8 cellular contexts compared by ENCODE assay signal in the genomic region with DNA sequence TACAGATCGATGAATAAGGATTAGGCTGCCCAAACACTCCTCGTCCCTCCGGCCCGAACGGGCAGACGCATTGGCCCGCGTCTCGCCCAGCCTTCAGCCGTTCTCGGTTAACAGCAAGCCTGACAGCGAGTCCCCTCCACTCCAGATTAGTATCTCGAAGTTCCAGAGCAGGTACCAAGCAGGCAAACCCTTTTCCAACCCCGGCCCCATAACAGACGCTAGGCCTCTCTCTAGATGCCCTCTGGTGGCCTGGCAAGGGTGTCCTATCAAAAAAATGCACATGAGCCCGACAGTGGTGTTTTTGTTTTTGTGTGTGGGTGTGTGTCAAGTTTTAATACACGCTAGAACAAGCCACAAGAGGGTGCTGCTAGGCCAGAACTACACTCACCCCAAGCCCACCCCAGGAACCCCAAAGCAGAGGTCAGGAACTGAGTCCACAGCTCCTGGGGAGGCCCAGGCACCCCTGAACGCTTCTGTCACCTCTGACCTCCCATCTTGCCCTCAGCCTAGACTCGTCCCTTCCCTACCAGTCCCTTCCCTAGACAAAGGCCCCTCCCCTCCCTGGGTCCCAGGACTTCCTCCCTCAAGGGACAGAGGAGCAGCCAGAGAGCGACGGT. TPM values are rescaled to one million over a fixed set of nuclear protein-coding genes. Genes with fewer than 3 reads are reported as not detected.
DNase-seq lines count a peak whose midpoint lies in the region; ATAC-seq lines count a peak whose summit lies in the region.

No MANE protein-coding gene starts in this region.

- peak; percentile 66 for DNase-seq in GM04504 (ENCODE audit: low read depth)
- DNase-seq in HAP-1 (ENCODE audit: low spot score in 2 of 2) = peak; percentile 66 to 72
- DNase-seq in M059J (ENCODE audit: low read depth) = peak; percentile 86
- peak; percentile 48 for DNase-seq in SK-N-MC (ENCODE audit: low read depth, low spot score)
- DNase-seq in right cardiac atrium = peak; percentile 56 to 84 (median 81)
- peak; percentile 79 for DNase-seq in renal cortical epithelial cell (ENCODE audit: low read depth)
- no peak for DNase-seq in GOT3 (lab: John Stamatoyannopoulos, UW)

- intact Hi-C loops in right cardiac atrium (cut with DNase I) = loop anchor here in 2 of 4 donors (2.0 to 5.0 kb wide), 4 partner anchors 85 to 179 kb away; a partner anchor contains a TSS

- H3K27ac ChIP-seq in SK-N-MC (peak overlapping the region; percentile 78), angular gyrus (ENCODE audit: low read depth, low read length) (peak overlapping the region; percentile 100), right cardiac atrium (ENCODE audit: low read length) (peak overlapping the region; percentile 99)

- H3K27me3 ChIP-seq in HAP-1 (ENCODE audit: low read depth) (no peaks in the 10 kb centered on the region), right cardiac atrium (ENCODE audit: control insufficient read depth, insufficient read depth) (no peaks in the 10 kb centered on the region)

- H3K4me3 ChIP-seq in HAP-1 (peak overlapping the region; percentile 99), SK-N-MC (peak overlapping the region; percentile 96), right cardiac atrium (ENCODE audit: low read length) (peak overlapping the region; percentile 57)

- in situ Hi-C loops in HAP-1 (cut with MboI; ENCODE audit: low sequenced_read_pairs) = loop anchor here (5.0 kb wide), 1 partner anchor 90 kb away; no protein-coding TSS in a partner anchor

- H3K36me3 ChIP-seq in HAP-1 (replicated peaks) (peaks cover 58% of the 10 kb centered on the region), SK-N-MC (ENCODE audit: insufficient read depth, low read length) (peaks cover 28% of the 10 kb centered on the region)

- WGBS in right cardiac atrium = 2% methylated on average over 21 of the region's 21 CpGs

- H3K9ac ChIP-seq in SK-N-MC (ENCODE audit: insufficient read length) = peak overlapping the region; percentile 82

- H3K4me1 ChIP-seq in HAP-1 (peaks cover 9% of the 10 kb centered on the region; the same call in 1 of the 2 replicates), right cardiac atrium (ENCODE audit: control insufficient read depth, insufficient read depth, low read length) (peaks cover 13% of the 10 kb centered on the region)

- ATAC-seq in right cardiac atrium = peak; percentile 54 to 59

- no peaks in the 10 kb centered on the region for H3K9me3 ChIP-seq in HAP-1
- H3K9me3 ChIP-seq in SK-N-MC (ENCODE audit: low read depth, low read length) = no peaks in the 10 kb centered on the region
- H3K9me3 ChIP-seq in right cardiac atrium (ENCODE audit: control insufficient read depth, low read length) = no peaks in the 10 kb centered on the region

RNA-seq across cellular contexts. Expression of a gene that starts 0.7 kb away (rescaled TPM):
- total RNA-seq in M059J (2014; rRNA removed; shearing (Covaris generic)) = 119 and 130 TPM in 2 replicates
- total RNA-seq in right cardiac atrium (10 to 100 TPM; 43.8 to 67.4 (median 56.5) TPM), renal cortical epithelial cell (116 and 242 TPM in 2 replicates)
- polyA plus RNA-seq in right cardiac atrium = 39.8 TPM

RNA-seq across cellular contexts. Expression of a gene that starts 8.9 kb away (rescaled TPM):
- 13.3 and 15.8 TPM in 2 replicates for total RNA-seq in M059J (2014; rRNA removed; shearing (Covaris generic))
- total RNA-seq in right cardiac atrium (100 to 1,000 TPM; 110 to 156 (median 123) TPM), renal cortical epithelial cell (29.8 and 44.6 TPM in 2 replicates)
- polyA plus RNA-seq in right cardiac atrium = 137 TPM

RNA-seq across cellular contexts. Expression of a gene that starts 37.4 kb away (rescaled TPM):
- 21.2 and 23.2 TPM in 2 replicates for total RNA-seq in M059J (2014; rRNA removed; shearing (Covaris generic))
- total RNA-seq in right cardiac atrium (10 to 100 TPM in 3 of 4 donors, 1 to 10 TPM in 1; 9.2 to 12.4 (median 11.8) TPM), renal cortical epithelial cell (23.6 and 25.1 TPM in 2 replicates)
- 10.5 TPM for polyA plus RNA-seq in right cardiac atrium
